8 cellular contexts compared by ENCODE assay signal in genomic region chr12:124993568-124994434, GRCh38. TPM values are rescaled to one million over a fixed set of nuclear protein-coding genes. Genes with fewer than 3 reads are reported as not detected.
DNase-seq lines count a peak whose midpoint lies in the region; ATAC-seq and TF ChIP-seq lines count a peak whose summit lies in the region.

TSS of gene BRI3BP (plus strand) at chr12:124993645. CDS start at chr12:124993791, 146 bp downstream.

- peak; percentile 59 for ATAC-seq in CD4-positive, alpha-beta T cell (ENCODE audit: poor library complexity)
- peak; percentile 68 for ATAC-seq in GM19324 (IDR thresholded peaks at IDR 0.05; ENCODE audit: low FRiP score, unreplicated experiment)
- peak; percentile 46 for ATAC-seq in HG03460 (IDR thresholded peaks at IDR 0.05; ENCODE audit: unreplicated experiment)
- peak; percentile 76 for ATAC-seq in PC-3

- no peaks in the 10 kb centered on the region for H3K27me3 Mint-ChIP-seq in CD4-positive, alpha-beta T cell
- peaks cover 2% of the 10 kb centered on the region for H3K27me3 Mint-ChIP-seq in activated T-helper 1 cell treated with anti-CD3 and anti-CD28 coated beads, Interleukin-12 subunit alpha, Interleukin-12 subunit beta, Interleukin-2, Interleukin-4 antibody, amounts not matched to agents 30 ng/mL and 10 ng/mL and 1 ng/mL, durations not matched to agents 14 hours and 24 hours and 36 hours (ENCODE audit: insufficient read depth)
- H3K27me3 Mint-ChIP-seq in neural progenitor cell (ENCODE audit: insufficient read depth, low read depth), result peaks cover 6% of the 10 kb centered on the region

- no peaks in the 10 kb centered on the region for H3K27me3 ChIP-seq in CD4-positive, alpha-beta T cell (ENCODE audit: control insufficient read depth, insufficient read depth, low read length)
- H3K27me3 ChIP-seq in PC-3 (ENCODE audit: low read length) (no peaks in the 10 kb centered on the region), neural progenitor cell (peaks cover 22% of the 10 kb centered on the region), subcutaneous abdominal adipose tissue (ENCODE audit: control insufficient read depth in 5 of 5, insufficient read depth in 4 of 5, low read length in 5 of 5) (no peaks in the 10 kb centered on the region)

- peaks cover 18% of the 10 kb centered on the region for H3K4me1 ChIP-seq in PC-3 (ENCODE audit: insufficient read depth, low read length)
- H3K4me1 ChIP-seq in neural progenitor cell, result peaks cover 16% of the 10 kb centered on the region
- peaks cover 0 to 21% (median 17%) of the 10 kb centered on the region in 5 donors for H3K4me1 ChIP-seq in subcutaneous abdominal adipose tissue (ENCODE audit: control insufficient read depth in 5 of 5, insufficient read depth in 5 of 5, low read length in 5 of 5)

- H3K9me2 ChIP-seq in PC-3 (replicated peaks; ENCODE audit: low read length), result no peaks in the 10 kb centered on the region

- POLR2A ChIA-PET in CD4-positive, alpha-beta T cell (lab: Charles Lee), result interaction anchor here (0.6 to 2.5 kb wide), 10 partner anchors 41 to 454 kb away, joined by 3 to 12 read pairs (median 4); partner anchors contain the start of gene UBC
- POLR2A ChIA-PET in PC-3 (lab: Charles Lee; ENCODE audit: unreplicated experiment), result no interaction called here

- TF ChIP-seq CTCF in CD4-positive, alpha-beta T cell (IDR thresholded peaks at IDR 0.05), result no peak
- TF ChIP-seq CTCF in PC-3 (conservative IDR thresholded peaks at IDR 0.05; ENCODE audit: low read depth, low read length) (no peak), fibroblast of villous mesenchyme (IDR thresholded peaks at IDR 0.05; ENCODE audit: insufficient read depth, low read depth, low read length) (no peak), neural progenitor cell (IDR thresholded peaks at IDR 0.05) (no peak)

- H3K9me3 ChIP-seq in CD4-positive, alpha-beta T cell (ENCODE audit: control insufficient read depth, low read length), result no peaks in the 10 kb centered on the region
- H3K9me3 ChIP-seq in PC-3 (ENCODE audit: low read length) (no peaks in the 10 kb centered on the region), neural progenitor cell (ENCODE audit: low read depth) (no peaks in the 10 kb centered on the region), subcutaneous abdominal adipose tissue (ENCODE audit: control insufficient read depth in 5 of 5, low read length in 5 of 5) (no peaks in the 10 kb centered on the region)

- intact Hi-C loops in CD4-positive, alpha-beta T cell (cut with DNase I, micrococcal nuclease), result loop anchor here (2.0 to 5.0 kb wide), 6 partner anchors 54 to 132 kb away; partner anchors contain the start of genes AACS (in 1 of the 2), SCARB1 (in 1 of the 2) and UBC (in 1 of the 2)
- intact Hi-C loops in PC-3 (cut with micrococcal nuclease), result loop anchor here (2.0 to 5.0 kb wide), 3 partner anchors 54 to 128 kb away; partner anchors contain the start of gene AACS
- intact Hi-C loops in activated T-helper 1 cell treated with anti-CD3 and anti-CD28 coated beads, Interleukin-12 subunit alpha, Interleukin-12 subunit beta, Interleukin-2, Interleukin-4 antibody, amounts not matched to agents 30 ng/mL and 10 ng/mL and 1 ng/mL, durations not matched to agents 14 hours and 24 hours and 36 hours (cut with micrococcal nuclease), result loop anchor here (1.0 to 2.0 kb wide), 4 partner anchors 54 to 73 kb away; partner anchors contain the start of gene AACS

- peak; percentile 38 to 81 (median 62) for DNase-seq in CD4-positive, alpha-beta T cell
- peak; percentile 70 for DNase-seq in PC-3
- peak; percentile 81 for DNase-seq in activated T-helper 1 cell treated with anti-CD3 and anti-CD28 coated beads, Interleukin-12 subunit alpha, Interleukin-12 subunit beta, Interleukin-2, Interleukin-4 antibody, amounts not matched to agents 30 ng/mL and 10 ng/mL and 1 ng/mL, durations not matched to agents 14 hours and 24 hours and 36 hours (ENCODE audit: low spot score)
- DNase-seq in fibroblast of villous mesenchyme (ENCODE audit: low read depth), result peak; percentile 53
- DNase-seq in neural progenitor cell (ENCODE audit: low spot score), result peak; percentile 70

- H3K9ac ChIP-seq in PC-3 (ENCODE audit: low read length) (peak within 1 kb of the TSS; percentile 69), neural progenitor cell (no peak within 1 kb of the TSS), subcutaneous abdominal adipose tissue (ENCODE audit: low read length in 5 of 5) (peak within 1 kb of the TSS in 4 of 5 donors; percentile 32 to 71 (median 54))

- peak within 1 kb of the TSS; percentile 96 for H2AFZ ChIP-seq in PC-3 (ENCODE audit: low read length)
- H2AFZ ChIP-seq in neural progenitor cell (replicated peaks), result peak within 1 kb of the TSS; percentile 73

- no peaks in the 10 kb centered on the region for H3F3A ChIP-seq in PC-3 (ENCODE audit: low read length, unreplicated experiment)
- H3F3A ChIP-seq in neural progenitor cell (ENCODE audit: low read depth), result peaks cover 16% of the 10 kb centered on the region

- H3K4me1 Mint-ChIP-seq in CD4-positive, alpha-beta T cell (ENCODE audit: low read depth), result peaks cover 27% of the 10 kb centered on the region
- peaks cover 29% of the 10 kb centered on the region for H3K4me1 Mint-ChIP-seq in activated T-helper 1 cell treated with anti-CD3 and anti-CD28 coated beads, Interleukin-12 subunit alpha, Interleukin-12 subunit beta, Interleukin-2, Interleukin-4 antibody, amounts not matched to agents 30 ng/mL and 10 ng/mL and 1 ng/mL, durations not matched to agents 14 hours and 24 hours and 36 hours (ENCODE audit: low read depth)
- peaks cover 17% of the 10 kb centered on the region for H3K4me1 Mint-ChIP-seq in neural progenitor cell

- H3K27ac ChIP-seq in CD4-positive, alpha-beta T cell (ENCODE audit: low read depth, low read length), result peak within 1 kb of the TSS; percentile 61
- H3K27ac ChIP-seq in PC-3 (ENCODE audit: low read length) (0 out of 2 replicates have a peak within 1 kb of the TSS, but pooled peaks have one; percentile 7), neural progenitor cell (no peak within 1 kb of the TSS), subcutaneous abdominal adipose tissue (ENCODE audit: low read depth, low read length) (no peak within 1 kb of the TSS)

- no peaks in the 10 kb centered on the region for H3K36me3 ChIP-seq in PC-3 (ENCODE audit: low read depth, low read length)
- H3K36me3 ChIP-seq in neural progenitor cell, result no peaks in the 10 kb centered on the region
- no peaks in the 10 kb centered on the region for H3K36me3 ChIP-seq in subcutaneous abdominal adipose tissue (ENCODE audit: control insufficient read depth in 5 of 5, insufficient read depth in 5 of 5, low read length in 5 of 5)

- H3K4me2 ChIP-seq in PC-3 (ENCODE audit: low read length) (peak within 1 kb of the TSS; percentile 89), neural progenitor cell (peak within 1 kb of the TSS; percentile 100)

- peak within 1 kb of the TSS; percentile 78 for H3K4me3 ChIP-seq in PC-3 (ENCODE audit: low read length)
- peak within 1 kb of the TSS; percentile 68 for H3K4me3 ChIP-seq in fibroblast of villous mesenchyme (ENCODE audit: low read depth, low read length)
- H3K4me3 ChIP-seq in neural progenitor cell, result peak within 1 kb of the TSS; percentile 78
- H3K4me3 ChIP-seq in subcutaneous abdominal adipose tissue (ENCODE audit: low read depth in 1 of 5, low read length in 5 of 5), result peak within 1 kb of the TSS; percentile 68 to 86 (median 74)

- BruUV-seq in PC-3 (replicated peaks; lab: Mats Ljungman, UMichigan), result no TSS peak

- H4K20me1 ChIP-seq in PC-3 (ENCODE audit: low read length), result peaks cover 8% of the 10 kb centered on the region; the same call in 1 of the 2 replicates
- H4K20me1 ChIP-seq in neural progenitor cell (ENCODE audit: low read depth), result peaks cover 21% of the 10 kb centered on the region

- no peaks in the 10 kb centered on the region for H3K9me3 Mint-ChIP-seq in CD4-positive, alpha-beta T cell
- no peaks in the 10 kb centered on the region for H3K9me3 Mint-ChIP-seq in activated T-helper 1 cell treated with anti-CD3 and anti-CD28 coated beads, Interleukin-12 subunit alpha, Interleukin-12 subunit beta, Interleukin-2, Interleukin-4 antibody, amounts not matched to agents 30 ng/mL and 10 ng/mL and 1 ng/mL, durations not matched to agents 14 hours and 24 hours and 36 hours
- H3K9me3 Mint-ChIP-seq in neural progenitor cell, result no peaks in the 10 kb centered on the region

- CTCF ChIA-PET in CD4-positive, alpha-beta T cell (lab: Charles Lee), result interaction anchor here (1.0 to 1.1 kb wide), 3 partner anchors 53 to 55 kb away, joined by 3 to 5 read pairs (median 3); no protein-coding TSS in a partner anchor
- CTCF ChIA-PET in PC-3 (lab: Charles Lee), result interaction anchor here (0.8 to 0.9 kb wide), 2 partner anchors 53 kb away, joined by 3 to 7 read pairs; no protein-coding TSS in a partner anchor

- peaks cover 4% of the 10 kb centered on the region for H3K36me3 Mint-ChIP-seq in CD4-positive, alpha-beta T cell (ENCODE audit: low read depth)
- H3K36me3 Mint-ChIP-seq in activated T-helper 1 cell treated with anti-CD3 and anti-CD28 coated beads, Interleukin-12 subunit alpha, Interleukin-12 subunit beta, Interleukin-2, Interleukin-4 antibody, amounts not matched to agents 30 ng/mL and 10 ng/mL and 1 ng/mL, durations not matched to agents 14 hours and 24 hours and 36 hours (ENCODE audit: low read depth), result peaks cover 1% of the 10 kb centered on the region
- peaks cover 4% of the 10 kb centered on the region for H3K36me3 Mint-ChIP-seq in neural progenitor cell

- peak within 1 kb of the TSS; percentile 96 for H3K4me3 Mint-ChIP-seq in CD4-positive, alpha-beta T cell
- peak within 1 kb of the TSS; percentile 95 for H3K4me3 Mint-ChIP-seq in activated T-helper 1 cell treated with anti-CD3 and anti-CD28 coated beads, Interleukin-12 subunit alpha, Interleukin-12 subunit beta, Interleukin-2, Interleukin-4 antibody, amounts not matched to agents 30 ng/mL and 10 ng/mL and 1 ng/mL, durations not matched to agents 14 hours and 24 hours and 36 hours
- H3K4me3 Mint-ChIP-seq in neural progenitor cell, result peak within 1 kb of the TSS; percentile 94

- peak within 1 kb of the TSS; percentile 76 for H3K27ac Mint-ChIP-seq in CD4-positive, alpha-beta T cell
- peak within 1 kb of the TSS; percentile 94 for H3K27ac Mint-ChIP-seq in activated T-helper 1 cell treated with anti-CD3 and anti-CD28 coated beads, Interleukin-12 subunit alpha, Interleukin-12 subunit beta, Interleukin-2, Interleukin-4 antibody, amounts not matched to agents 30 ng/mL and 10 ng/mL and 1 ng/mL, durations not matched to agents 14 hours and 24 hours and 36 hours
- H3K27ac Mint-ChIP-seq in neural progenitor cell, result peak within 1 kb of the TSS; percentile 25

- H3K79me2 ChIP-seq in PC-3 (ENCODE audit: low read length) (peaks cover 49% of the 10 kb centered on the region), neural progenitor cell (ENCODE audit: low read depth) (peaks cover 29% of the 10 kb centered on the region)

RNA-seq across cellular contexts. Expression of gene BRI3BP, which starts in this region (rescaled TPM):
- total RNA-seq in CD4-positive, alpha-beta T cell, result 1 to 10 TPM; 1.6 TPM
- total RNA-seq in PC-3 (2014; rRNA removed) (31.9 and 32.9 TPM in 2 replicates), fibroblast of villous mesenchyme (4.5 and 8.6 TPM in 2 replicates), neural progenitor cell (ENCODE audit: low replicate concordance) (2.5 TPM in 2 replicates)
- total RNA-seq in activated T-helper 1 cell treated with anti-CD3 and anti-CD28 coated beads, Interleukin-12 subunit alpha, Interleukin-12 subunit beta, Interleukin-2, Interleukin-4 antibody, amounts not matched to agents 30 ng/mL and 10 ng/mL and 1 ng/mL, durations not matched to agents 14 hours and 24 hours and 36 hours, result 35.0 and 35.2 TPM in 2 replicates

Comparison
In these comparisons a context has a peak if more than half of its experiments do, and no peak if none do; other contexts are left out.
1. H3K27ac ChIP-seq: peak in CD4-positive, alpha-beta T cell (single experiment) and PC-3 (single experiment); none in neural progenitor cell (single experiment) and subcutaneous abdominal adipose tissue (single experiment).
2. H3K27ac Mint-ChIP-seq: peak in every context shown above with its lines; median percentile 94 in activated T-helper 1 cell treated with anti-CD3 and anti-CD28 coated beads, Interleukin-12 subunit alpha, Interleukin-12 subunit beta, Interleukin-2, Interleukin-4 antibody, amounts not matched to agents 30 ng/mL and 10 ng/mL and 1 ng/mL, durations not matched to agents 14 hours and 24 hours and 36 hours; 76 in CD4-positive, alpha-beta T cell; 25 in neural progenitor cell.
3. Peak in every context shown above with its lines, with median percentiles within 50 percentile points of each other: ATAC-seq, DNase-seq, H3K4me3 Mint-ChIP-seq and H3K4me3 ChIP-seq.